Comparison of ENCODE assay signal across 8 cellular contexts in the genomic region with DNA sequence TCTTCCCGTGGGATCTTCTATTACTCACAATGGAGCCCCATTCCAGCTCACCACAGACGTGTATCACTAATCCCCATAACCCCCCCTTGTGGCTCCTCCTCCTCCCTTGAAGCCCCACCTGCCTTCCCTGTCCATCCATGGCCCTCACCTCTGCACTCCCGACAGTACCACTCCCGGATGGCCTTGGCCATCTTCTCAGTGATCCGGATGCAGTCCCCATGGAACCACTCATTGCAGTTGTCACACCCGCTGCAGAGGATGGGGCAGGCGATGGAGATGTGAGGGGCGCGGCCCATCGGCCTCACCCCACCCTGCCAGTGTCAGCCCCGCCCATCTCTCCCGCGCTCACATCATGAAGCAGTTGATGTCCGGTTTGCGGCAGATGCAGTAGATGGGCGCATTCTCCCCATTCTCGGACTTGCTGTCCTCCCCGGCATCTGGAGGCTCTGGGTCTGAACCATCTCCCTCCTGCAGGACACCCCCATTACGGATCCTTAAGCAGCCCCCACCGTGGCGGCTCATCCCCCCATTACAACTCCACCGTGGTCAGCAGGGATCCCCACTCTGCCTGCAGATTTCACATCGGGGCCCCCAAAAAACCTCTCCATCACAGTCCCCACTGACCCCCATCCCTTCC. TPM values are rescaled to one million over a fixed set of nuclear protein-coding genes. Genes with fewer than 3 reads are reported as not detected.
DNase-seq lines count a peak whose midpoint lies in the region; ATAC-seq and TF ChIP-seq lines count a peak whose summit lies in the region.

No MANE protein-coding gene starts in this region.

- DNase-seq in activated naive CD4-positive, alpha-beta T cell treated with anti-CD3 and anti-CD28 coated beads for 36 hours = no peak
- no peak for DNase-seq in activated naive CD4-positive, alpha-beta T cell treated with anti-CD3 and anti-CD28 coated beads, Interleukin-2, amount 50 U/mL, for 16 hours
- peak; percentile 63 for DNase-seq in RPMI7951 (ENCODE audit: low read depth)
- DNase-seq in colonic mucosa = peak; percentile 83
- DNase-seq in amniotic stem cell (lab: John Stamatoyannopoulos, UW) = no peak
- no peak for DNase-seq in Kasumi-1 (lab: John Stamatoyannopoulos, UW)

- peaks cover 47% of the 10 kb centered on the region for H3K36me3 Mint-ChIP-seq in activated naive CD4-positive, alpha-beta T cell treated with anti-CD3 and anti-CD28 coated beads for 36 hours (ENCODE audit: low read depth)

- no peak for ATAC-seq in HG03159 (IDR thresholded peaks at IDR 0.05; ENCODE audit: unreplicated experiment)

- intact Hi-C loops in activated naive CD4-positive, alpha-beta T cell treated with anti-CD3 and anti-CD28 coated beads for 36 hours (cut with micrococcal nuclease) = loop anchor here (1.0 to 10.0 kb wide), 11 partner anchors 20 to 1352 kb away; a partner anchor contains a TSS
- intact Hi-C loops in colonic mucosa (cut with DNase I) = no loop called here

- no peaks in the 10 kb centered on the region for H3K27me3 Mint-ChIP-seq in activated naive CD4-positive, alpha-beta T cell treated with anti-CD3 and anti-CD28 coated beads for 36 hours (ENCODE audit: low read depth)

- peak overlapping the region; percentile 93 for H3K4me3 Mint-ChIP-seq in activated naive CD4-positive, alpha-beta T cell treated with anti-CD3 and anti-CD28 coated beads for 36 hours

- CTCF ChIA-PET in activated naive CD4-positive, alpha-beta T cell treated with anti-CD3 and anti-CD28 coated beads for 36 hours (lab: Charles Lee) = no interaction called here

- peaks cover 3% of the 10 kb centered on the region for H3K4me1 ChIP-seq in colonic mucosa
- H3K4me1 ChIP-seq in mucosa of rectum (ENCODE audit: control insufficient read depth in 2 of 2, insufficient read depth in 2 of 2, low read length in 2 of 2) = peaks cover 12 to 19% of the 10 kb centered on the region in 2 donors

- no peak for TF ChIP-seq CTCF in colonic mucosa (IDR thresholded peaks at IDR 0.05)

- H3K9me3 Mint-ChIP-seq in activated naive CD4-positive, alpha-beta T cell treated with anti-CD3 and anti-CD28 coated beads for 36 hours = no peaks in the 10 kb centered on the region

- no peaks in the 10 kb centered on the region for H3K36me3 ChIP-seq in colonic mucosa
- H3K36me3 ChIP-seq in mucosa of rectum (ENCODE audit: control insufficient read depth in 2 of 2, insufficient read depth in 2 of 2, low read length in 2 of 2) = peaks cover 18 to 37% of the 10 kb centered on the region in 2 donors

- H3K4me3 ChIP-seq in colonic mucosa (peak overlapping the region; percentile 82), mucosa of rectum (ENCODE audit: low read length in 2 of 2) (peak overlapping the region; percentile 83 to 99)

- H3K4me1 Mint-ChIP-seq in activated naive CD4-positive, alpha-beta T cell treated with anti-CD3 and anti-CD28 coated beads for 36 hours (ENCODE audit: low read depth) = peaks cover 27% of the 10 kb centered on the region

- H3K27ac ChIP-seq in colonic mucosa (no peak overlapping the region), mucosa of rectum (ENCODE audit: low read depth in 2 of 2, low read length in 2 of 2) (peak overlapping the region in 1 of 2 donors; percentile 87)

- H3K27ac Mint-ChIP-seq in activated naive CD4-positive, alpha-beta T cell treated with anti-CD3 and anti-CD28 coated beads for 36 hours = peak overlapping the region; percentile 95

- no peaks in the 10 kb centered on the region for H3K9me3 ChIP-seq in colonic mucosa
- no peaks in the 10 kb centered on the region for H3K9me3 ChIP-seq in mucosa of rectum (ENCODE audit: control insufficient read depth in 2 of 2, low read length in 2 of 2)

- H3K9ac ChIP-seq in colonic mucosa (ENCODE audit: low read depth in 2 of 2, low read length in 2 of 2) (peak overlapping the region; percentile 85 to 88), mucosa of rectum (ENCODE audit: low read depth in 1 of 2, low read length in 2 of 2) (peak overlapping the region; percentile 92 to 93)

- H3K27me3 ChIP-seq in colonic mucosa (no peaks in the 10 kb centered on the region), mucosa of rectum (ENCODE audit: control insufficient read depth in 2 of 2, insufficient read depth in 2 of 2, low read length in 2 of 2) (no peaks in the 10 kb centered on the region)

RNA-seq across cellular contexts. Expression of a gene that starts 1.0 kb away (rescaled TPM):
- 10 to 100 TPM; 71.5 to 75.3 TPM for total RNA-seq in activated naive CD4-positive, alpha-beta T cell treated with anti-CD3 and anti-CD28 coated beads for 36 hours
- total RNA-seq in RPMI7951 (2014; rRNA removed; shearing (Covaris generic)) = 15.7 and 20.9 TPM in 2 replicates
- total RNA-seq in colonic mucosa = 100 to 1,000 TPM in 1 of 2 donors, 10 to 100 TPM in 1; 46.1 to 102 TPM

RNA-seq across cellular contexts. Expression of a gene that starts 5.2 kb away (rescaled TPM):
- total RNA-seq in activated naive CD4-positive, alpha-beta T cell treated with anti-CD3 and anti-CD28 coated beads for 36 hours = 10 to 100 TPM; 66.4 to 69.0 TPM
- 36.3 and 44.3 TPM in 2 replicates for total RNA-seq in RPMI7951 (2014; rRNA removed; shearing (Covaris generic))
- 10 to 100 TPM; 54.2 to 92.3 TPM for total RNA-seq in colonic mucosa

RNA-seq across cellular contexts. Expression of a gene that starts 20.2 kb away (rescaled TPM):
- under 1 TPM; 0.40 to 0.43 TPM for total RNA-seq in activated naive CD4-positive, alpha-beta T cell treated with anti-CD3 and anti-CD28 coated beads for 36 hours
- total RNA-seq in RPMI7951 (2014; rRNA removed; shearing (Covaris generic)) = 0.36 and 0.68 TPM in 2 replicates
- total RNA-seq in colonic mucosa = under 1 TPM; 0.16 to 0.44 TPM

Comparison
In these comparisons a context has a peak if more than half of its experiments do, and no peak if none do; other contexts are left out.
1. DNase-seq: peak in RPMI7951 (single experiment) and colonic mucosa (single experiment); none in activated naive CD4-positive, alpha-beta T cell treated with anti-CD3 and anti-CD28 coated beads for 36 hours (single experiment), activated naive CD4-positive, alpha-beta T cell treated with anti-CD3 and anti-CD28 coated beads, Interleukin-2, amount 50 U/mL, for 16 hours (single experiment), amniotic stem cell (single experiment) and Kasumi-1 (0 of 2).